ENCODE assay signal across 8 cellular contexts in genomic region chr2:111454404-111454803, GRCh38.
DNase-seq lines count a peak whose midpoint lies in the region; ATAC-seq, FAIRE-seq and TF ChIP-seq lines count a peak whose summit lies in the region.
"Not testable (repeated sequence)": the region's sequence is repeated elsewhere in the genome, so short reads cannot be mapped to it uniquely, and the experiment has no call there.

No MANE protein-coding gene starts in this region.

- H3K36me3 ChIP-seq in CD8-positive, alpha-beta memory T cell (ENCODE audit: insufficient read depth, low read length); keratinocyte (ENCODE audit: control insufficient read depth in 2 of 2, extremely low read depth in 1 of 2, insufficient read depth in 2 of 2, low read length in 2 of 2): not testable (repeated sequence)

- not testable (repeated sequence) for H3K27ac Mint-ChIP-seq in CD8-positive, alpha-beta memory T cell; activated CD8-positive, alpha-beta T cell treated with anti-CD3 and anti-CD28 coated beads for 36 hours; effector memory CD8-positive, alpha-beta T cell

- H2AFZ ChIP-seq in keratinocyte (ENCODE audit: control insufficient read depth, low read length): not testable (repeated sequence)

- CTCF ChIA-PET in CD8-positive, alpha-beta memory T cell (lab: Charles Lee); activated CD8-positive, alpha-beta T cell treated with anti-CD3 and anti-CD28 coated beads for 36 hours (lab: Charles Lee): not testable (repeated sequence)

- not testable (repeated sequence) for H3K9me3 Mint-ChIP-seq in CD8-positive, alpha-beta memory T cell; activated CD8-positive, alpha-beta T cell treated with anti-CD3 and anti-CD28 coated beads for 36 hours; effector memory CD8-positive, alpha-beta T cell

- ATAC-seq in GM19372 (IDR thresholded peaks at IDR 0.05; ENCODE audit: low read depth, unreplicated experiment) (peak; percentile 93), HG02852 (IDR thresholded peaks at IDR 0.05; ENCODE audit: unreplicated experiment) (peak; percentile 75), sciatic nerve (peak; percentile 97)
- peak; percentile 80 for ATAC-seq in activated CD8-positive, alpha-beta T cell treated with anti-CD3 and anti-CD28 coated beads for 36 hours
- ATAC-seq in effector memory CD8-positive, alpha-beta T cell (replicated peaks): peak; percentile 94

- H3K4me2 ChIP-seq in keratinocyte (ENCODE audit: control insufficient read depth, extremely low read depth, insufficient read depth, low read depth, low read length): not testable (repeated sequence)

- H3K9me1 ChIP-seq in keratinocyte (ENCODE audit: control insufficient read depth, extremely low read depth, insufficient read depth, low read length): not testable (repeated sequence)

- H3K4me3 ChIP-seq in CD8-positive, alpha-beta memory T cell (ENCODE audit: low read length); keratinocyte (ENCODE audit: control insufficient read depth in 2 of 3, extremely low read depth in 1 of 3, insufficient read depth in 2 of 3, low read depth in 1 of 3, low read length in 3 of 3): not testable (repeated sequence)

- not testable (repeated sequence) for H3K9ac ChIP-seq in keratinocyte (ENCODE audit: control insufficient read depth, extremely low read depth, insufficient read depth, low read length)

- peak; percentile 11 to 64 (median 43) for DNase-seq in CD8-positive, alpha-beta memory T cell
- DNase-seq in M059J (ENCODE audit: low read depth): peak; percentile 60
- DNase-seq in activated CD8-positive, alpha-beta T cell treated with anti-CD3 and anti-CD28 coated beads for 36 hours: peak; percentile 44
- peak; percentile 11 to 44 (median 29) for DNase-seq in effector memory CD8-positive, alpha-beta T cell
- peak; percentile 9 for DNase-seq in keratinocyte (ENCODE audit: low read depth, low spot score)
- DNase-seq in sciatic nerve (ENCODE audit: low spot score): not testable (repeated sequence)

- not testable (repeated sequence) for H3K4me3 Mint-ChIP-seq in CD8-positive, alpha-beta memory T cell; activated CD8-positive, alpha-beta T cell treated with anti-CD3 and anti-CD28 coated beads for 36 hours; effector memory CD8-positive, alpha-beta T cell

- H4K20me1 ChIP-seq in keratinocyte (ENCODE audit: control insufficient read depth, extremely low read depth, insufficient read depth, low read length): not testable (repeated sequence)

- H3K79me2 ChIP-seq in keratinocyte (ENCODE audit: control insufficient read depth, insufficient read depth, low read length): peaks cover 54% of the 10 kb centered on the region

- H3K27me3 Mint-ChIP-seq in CD8-positive, alpha-beta memory T cell; activated CD8-positive, alpha-beta T cell treated with anti-CD3 and anti-CD28 coated beads for 36 hours; effector memory CD8-positive, alpha-beta T cell: not testable (repeated sequence)

- not testable (repeated sequence) for H3K9me3 ChIP-seq in CD8-positive, alpha-beta memory T cell (ENCODE audit: low read length); keratinocyte (ENCODE audit: control insufficient read depth, low read depth, low read length)

- not testable (repeated sequence) for H3K4me1 Mint-ChIP-seq in CD8-positive, alpha-beta memory T cell; activated CD8-positive, alpha-beta T cell treated with anti-CD3 and anti-CD28 coated beads for 36 hours (ENCODE audit: low read depth); effector memory CD8-positive, alpha-beta T cell (ENCODE audit: low read depth in 2 of 2)

- not testable (repeated sequence) for TF ChIP-seq CTCF in activated CD8-positive, alpha-beta T cell treated with anti-CD3 and anti-CD28 coated beads for 36 hours (IDR thresholded peaks at IDR 0.05); keratinocyte (optimal IDR thresholded peaks at IDR 0.05 in 1 of 3, IDR thresholded peaks at IDR 0.05 in 1 of 3, conservative IDR thresholded peaks at IDR 0.05 in 1 of 3; ENCODE audit: extremely low read depth in 1 of 3, insufficient read depth in 2 of 3, low read length in 3 of 3)

- H3K27ac ChIP-seq in CD8-positive, alpha-beta memory T cell (ENCODE audit: low read depth, low read length); keratinocyte (ENCODE audit: control insufficient read depth, insufficient read depth, low read length): not testable (repeated sequence)

- not testable (repeated sequence) for H3K4me1 ChIP-seq in CD8-positive, alpha-beta memory T cell (ENCODE audit: insufficient read depth, low read length); keratinocyte (ENCODE audit: control insufficient read depth, extremely low read depth, insufficient read depth, low read length)

- dilution Hi-C loops in keratinocyte (cut with MboI; ENCODE audit: extremely low pct_ligation_motif_present, low sequenced_read_pairs): not testable (repeated sequence)

- intact Hi-C loops in activated CD8-positive, alpha-beta T cell treated with anti-CD3 and anti-CD28 coated beads for 36 hours (cut with micrococcal nuclease); sciatic nerve (cut with DNase I): not testable (repeated sequence)

- POLR2A ChIA-PET in CD8-positive, alpha-beta memory T cell (lab: Charles Lee); activated CD8-positive, alpha-beta T cell treated with anti-CD3 and anti-CD28 coated beads for 36 hours (lab: Charles Lee): not testable (repeated sequence)

- FAIRE-seq in keratinocyte (lab: Jason Lieb, UNC): not testable (repeated sequence)

- H3K27me3 ChIP-seq in CD8-positive, alpha-beta memory T cell (ENCODE audit: insufficient read depth, low read length, poor library complexity, severe bottlenecking); keratinocyte (ENCODE audit: control insufficient read depth, extremely low read depth, insufficient read depth, low read length): not testable (repeated sequence)

- not testable (repeated sequence) for H3K36me3 Mint-ChIP-seq in CD8-positive, alpha-beta memory T cell; activated CD8-positive, alpha-beta T cell treated with anti-CD3 and anti-CD28 coated beads for 36 hours (ENCODE audit: low read depth); effector memory CD8-positive, alpha-beta T cell (ENCODE audit: insufficient read depth)
